In genomic region chr3:16550676-16551341, GRCh38 we compare ENCODE assay signal across 8 cellular contexts. TPM values are rescaled to one million over a fixed set of nuclear protein-coding genes. Genes with fewer than 3 reads are reported as not detected.
DNase-seq lines count a peak whose midpoint lies in the region; ATAC-seq, FAIRE-seq and TF ChIP-seq lines count a peak whose summit lies in the region.

No MANE protein-coding gene starts in this region.

- H3K9me3 Mint-ChIP-seq in CD4-positive, alpha-beta memory T cell: no peaks in the 10 kb centered on the region

- dilution Hi-C loops in endothelial cell of umbilical vein (cut with MboI; ENCODE audit: extremely low pct_ligation_motif_present, low sequenced_read_pairs): no loop called here

- FAIRE-seq in endothelial cell of umbilical vein (lab: Jason Lieb, UNC): peak; percentile 95

- H3K4me3 Mint-ChIP-seq in CD4-positive, alpha-beta memory T cell: no peak overlapping the region

- intact Hi-C loops in CD4-positive, alpha-beta memory T cell (cut with micrococcal nuclease): loop anchor here (1.0 to 5.0 kb wide), 6 partner anchors 232 to 734 kb away; no protein-coding TSS in a partner anchor
- intact Hi-C loops in endothelial cell of umbilical vein (cut with micrococcal nuclease): loop anchor here (1.0 to 5.0 kb wide), 6 partner anchors 34 to 736 kb away; no protein-coding TSS in a partner anchor

- no peak overlapping the region for H3K9ac ChIP-seq in endothelial cell of umbilical vein (replicated peaks; ENCODE audit: extremely low read depth, insufficient read depth, low read length)

- H3K9me1 ChIP-seq in endothelial cell of umbilical vein (replicated peaks; ENCODE audit: control insufficient read depth, extremely low read depth, insufficient read depth, low read length): no peaks in the 10 kb centered on the region

- no peaks in the 10 kb centered on the region for H3K36me3 Mint-ChIP-seq in CD4-positive, alpha-beta memory T cell

- CTCF ChIA-PET in CD4-positive, alpha-beta memory T cell (lab: Charles Lee; ENCODE audit: partially characterized antibody): interaction anchor here (0.5 to 7.2 kb wide), 22 partner anchors 9 to 503 kb away, joined by 3 to 97 read pairs (median 4); partner anchors contain the start of genes DPH3 and OXNAD1
- CTCF ChIA-PET in endothelial cell of umbilical vein (lab: Charles Lee): interaction anchor here (0.6 to 3.9 kb wide), 17 partner anchors 13 to 734 kb away, joined by 3 to 188 read pairs (median 6); partner anchors contain the start of genes DPH3 and OXNAD1

- no peaks in the 10 kb centered on the region for H3K36me3 ChIP-seq in CD4-positive, alpha-beta memory T cell (ENCODE audit: insufficient read depth, low read length)
- no peaks in the 10 kb centered on the region for H3K36me3 ChIP-seq in endothelial cell of umbilical vein (ENCODE audit: control insufficient read depth in 2 of 2, extremely low read depth in 1 of 2, insufficient read depth in 2 of 2, low read length in 2 of 2)

- peak; percentile 74 to 80 (median 78) for DNase-seq in CD4-positive, alpha-beta memory T cell
- DNase-seq in HL-60 (ENCODE audit: low read depth in 1 of 2, low spot score in 1 of 2) (peak; percentile 70 to 88), NOMO-1 treated with DMSO at 0.1 percent for 48 hours (lab: John Stamatoyannopoulos, UW; ENCODE audit: unreplicated experiment) (peak; percentile 70), endothelial cell of umbilical vein (ENCODE audit: low read depth, low spot score) (peak; percentile 87), myocyte (ENCODE audit: low read depth) (peak; percentile 84)
- peak; percentile 47 to 50 for DNase-seq in activated CD8-positive, alpha-beta memory T cell treated with anti-CD3 and anti-CD28 coated beads for 4 hours (ENCODE audit: low read depth in 2 of 2)
- peak; percentile 26 for DNase-seq in stimulated activated CD8-positive, alpha-beta memory T cell treated with anti-CD3 and anti-CD28 coated beads, Interleukin-7, amount 100 ng/mL, for 24 hours (ENCODE audit: low read depth)

- no TSS peak for BruUV-seq in endothelial cell of umbilical vein (replicated peaks; lab: Mats Ljungman, UMichigan)

- H3K27ac ChIP-seq in CD4-positive, alpha-beta memory T cell (ENCODE audit: low read depth, low read length): no peak overlapping the region
- H3K27ac ChIP-seq in HL-60 (replicated peaks): no peak overlapping the region
- H3K27ac ChIP-seq in endothelial cell of umbilical vein (ENCODE audit: insufficient read depth, low read depth, low read length): no peak overlapping the region

- no peaks in the 10 kb centered on the region for H4K20me1 ChIP-seq in endothelial cell of umbilical vein (replicated peaks; ENCODE audit: control insufficient read depth, extremely low read depth, insufficient read depth, low read length)

- H3K27me3 Mint-ChIP-seq in CD4-positive, alpha-beta memory T cell: peaks cover 6 to 14% of the 10 kb centered on the region in 2 donors

- peak overlapping the region; percentile 59 for H3K4me2 ChIP-seq in endothelial cell of umbilical vein (ENCODE audit: insufficient read depth, low read length)

- peak; percentile 80 for ATAC-seq in GM19372 (IDR thresholded peaks at IDR 0.05; ENCODE audit: low read depth, unreplicated experiment)

- no peaks in the 10 kb centered on the region for H3K79me2 ChIP-seq in endothelial cell of umbilical vein (ENCODE audit: control insufficient read depth, insufficient read depth, low read length)

- no peak overlapping the region for H3K4me3 ChIP-seq in CD4-positive, alpha-beta memory T cell (ENCODE audit: low read length in 2 of 2)
- H3K4me3 ChIP-seq in HL-60 (replicated peaks; ENCODE audit: insufficient read depth, low read length) (no peak overlapping the region), endothelial cell of umbilical vein (replicated peaks in 1 of 3; ENCODE audit: insufficient read depth in 1 of 3, low read depth in 1 of 3, low read length in 3 of 3) (no peak overlapping the region)

- H3K4me1 Mint-ChIP-seq in CD4-positive, alpha-beta memory T cell: peaks cover 2 to 6% (median 3%) of the 10 kb centered on the region in 4 donors

- H3K4me1 ChIP-seq in CD4-positive, alpha-beta memory T cell (ENCODE audit: insufficient read depth, low read length): no peaks in the 10 kb centered on the region
- H3K4me1 ChIP-seq in endothelial cell of umbilical vein (ENCODE audit: control insufficient read depth, extremely low read depth, insufficient read depth, low read length): peaks cover 6% of the 10 kb centered on the region

- peak; percentile 82 for TF ChIP-seq CTCF in HL-60 (IDR thresholded peaks at IDR 0.05; ENCODE audit: insufficient read depth, low read length)
- TF ChIP-seq CTCF in endothelial cell of umbilical vein (IDR thresholded peaks at IDR 0.05; ENCODE audit: extremely low read depth in 1 of 2, insufficient read depth in 1 of 2, low read depth in 1 of 2, low read length in 2 of 2): peak; percentile 72 to 88

- POLR2A ChIA-PET in CD4-positive, alpha-beta memory T cell (lab: Charles Lee; ENCODE audit: partially characterized antibody): interaction anchor here (1.5 kb wide), 1 partner anchor 265 kb away, joined by 5 read pairs; no protein-coding TSS in a partner anchor
- POLR2A ChIA-PET in endothelial cell of umbilical vein (lab: Charles Lee): no interaction called here

- H2AFZ ChIP-seq in endothelial cell of umbilical vein (ENCODE audit: low read depth, low read length): peak overlapping the region; percentile 86

- TF ChIP-seq POLR2A in endothelial cell of umbilical vein (IDR thresholded peaks at IDR 0.05; ENCODE audit: low read depth, low read length): no peak

- no peaks in the 10 kb centered on the region for H3K27me3 ChIP-seq in CD4-positive, alpha-beta memory T cell (ENCODE audit: insufficient read depth, low read length)
- no peaks in the 10 kb centered on the region for H3K27me3 ChIP-seq in HL-60 (ENCODE audit: insufficient read depth, poor library complexity, severe bottlenecking)
- H3K27me3 ChIP-seq in endothelial cell of umbilical vein (ENCODE audit: control insufficient read depth in 2 of 2, insufficient read depth in 2 of 2, low read length in 2 of 2): peaks cover 3 to 4% of the 10 kb centered on the region in 2 experiments

- no peaks in the 10 kb centered on the region for H3K9me3 ChIP-seq in CD4-positive, alpha-beta memory T cell (ENCODE audit: control insufficient read depth in 1 of 2, low read length in 2 of 2)
- H3K9me3 ChIP-seq in endothelial cell of umbilical vein (replicated peaks; ENCODE audit: control insufficient read depth, insufficient read depth, low read length): no peaks in the 10 kb centered on the region

- peak overlapping the region in 5 of 7 donors; percentile 11 to 84 (median 51) for H3K27ac Mint-ChIP-seq in CD4-positive, alpha-beta memory T cell

TF ChIP-seq in endothelial cell of umbilical vein, 7 proteins besides CTCF, POLR2A, EP300 and RAD21:
- peak; percentile 8 for TF ChIP-seq JUN (IDR thresholded peaks at IDR 0.05; ENCODE audit: borderline replicate concordance, insufficient read depth, insufficient read length, low read depth)
- peak; percentile 10 for TF ChIP-seq GATA2 (IDR thresholded peaks at IDR 0.05; ENCODE audit: insufficient read depth, insufficient read length, low read depth, low read length)
- no peak for TF ChIP-seq POLR2AphosphoS5 (IDR thresholded peaks at IDR 0.05; ENCODE audit: insufficient read depth, low read depth, low read length)

RNA-seq across cellular contexts. Expression of gene RFTN1, which starts 37.3 kb away (rescaled TPM):
- 10 to 100 TPM; 47.1 to 59.7 TPM for total RNA-seq in CD4-positive, alpha-beta memory T cell
- polyA plus RNA-seq in CD4-positive, alpha-beta memory T cell: 10 to 100 TPM; 38.3 to 57.0 TPM
- total RNA-seq in endothelial cell of umbilical vein (43.3 and 45.1 TPM in 2 replicates), myocyte (57.4 and 76.0 TPM in 2 replicates)
- 40.2 and 40.3 TPM in 2 replicates for polyA plus RNA-seq in endothelial cell of umbilical vein
- 43.9 and 50.2 TPM in 2 replicates for polyA plus RNA-seq in endothelial cell of umbilical vein (2011; cell fraction: cytosol; rRNA removed)
- 34.8 and 38.6 TPM in 2 replicates for polyA plus RNA-seq in endothelial cell of umbilical vein (2011; cell fraction: nucleus; rRNA removed)
- polyA plus RNA-seq in endothelial cell of umbilical vein (2012): 32.9 and 37.2 TPM in 2 replicates
- 41.8 and 43.3 TPM in 2 replicates for polyA minus RNA-seq in endothelial cell of umbilical vein
- polyA minus RNA-seq in endothelial cell of umbilical vein (2011; cell fraction: cytosol; rRNA and poly(A)+ RNA removed): not detected
- 48.8 and 59.0 TPM in 2 replicates for polyA minus RNA-seq in endothelial cell of umbilical vein (2011; cell fraction: nucleus; rRNA and poly(A)+ RNA removed)
- 44.5 TPM for polyA plus RNA-seq in myocyte (2012)

RNA-seq across cellular contexts. Expression of gene DAZL, which starts 54.4 kb away (rescaled TPM):
- not detected for total RNA-seq in CD4-positive, alpha-beta memory T cell
- not detected for polyA plus RNA-seq in CD4-positive, alpha-beta memory T cell
- total RNA-seq in endothelial cell of umbilical vein: not detected in 2 replicates
- polyA plus RNA-seq in endothelial cell of umbilical vein: not detected in 2 replicates
- polyA plus RNA-seq in endothelial cell of umbilical vein (2011; cell fraction: cytosol; rRNA removed): not detected in 2 replicates
- polyA plus RNA-seq in endothelial cell of umbilical vein (2011; cell fraction: nucleus; rRNA removed): not detected in 2 replicates
- polyA plus RNA-seq in endothelial cell of umbilical vein (2012): not detected in 2 replicates
- polyA minus RNA-seq in endothelial cell of umbilical vein: not detected in 2 replicates
- polyA minus RNA-seq in endothelial cell of umbilical vein (2011; cell fraction: cytosol; rRNA and poly(A)+ RNA removed): not detected
- polyA minus RNA-seq in endothelial cell of umbilical vein (2011; cell fraction: nucleus; rRNA and poly(A)+ RNA removed): not detected in 2 replicates
- not detected in 2 replicates for total RNA-seq in myocyte
- not detected for polyA plus RNA-seq in myocyte (2012)

Comparison
In these comparisons a context has a peak if more than half of its experiments do, and no peak if none do; other contexts are left out.
1. DNase-seq: peak in every context shown above with its lines; median percentile 87 in endothelial cell of umbilical vein; 84 in myocyte; 79 in HL-60; 78 in CD4-positive, alpha-beta memory T cell; 70 in NOMO-1 treated with DMSO at 0.1 percent for 48 hours; 48 in activated CD8-positive, alpha-beta memory T cell treated with anti-CD3 and anti-CD28 coated beads for 4 hours; 26 in stimulated activated CD8-positive, alpha-beta memory T cell treated with anti-CD3 and anti-CD28 coated beads, Interleukin-7, amount 100 ng/mL, for 24 hours.